In genomic region chr5:10860196-10860543, GRCh38 we compare ENCODE assay signal across 2 cellular contexts.
TF ChIP-seq lines count a peak whose summit lies in the region.

No MANE protein-coding gene starts in this region.

TF ChIP-seq in HepG2, 621 proteins besides CTCF, POLR2A, EP300 and RAD21 (continued from another document and continues in another):
- no peak; the same call in 1 of the 2 replicates for TF ChIP-seq FOXP4 (CRISPR knock-in tag; IDR thresholded peaks at IDR 0.05)
- no peak for TF ChIP-seq PBX2 (CRISPR knock-in tag; IDR thresholded peaks at IDR 0.05)
- peak; percentile 55; the same call in 1 of the 2 replicates for TF ChIP-seq NAIF1 (CRISPR knock-in tag; IDR thresholded peaks at IDR 0.05; ENCODE audit: borderline replicate concordance)
- no peak for TF ChIP-seq ZNF770 (CRISPR knock-in tag; IDR thresholded peaks at IDR 0.05)
- TF ChIP-seq POLR2G (IDR thresholded peaks at IDR 0.05; ENCODE audit: low read depth, low read length) = 0 out of 2 replicates have a peak, but pooled peaks have one; percentile 45
- no peak for TF ChIP-seq FLYWCH1 (CRISPR knock-in tag; IDR thresholded peaks at IDR 0.05)
- no peak for TF ChIP-seq ZNF660 (CRISPR knock-in tag; IDR thresholded peaks at IDR 0.05; ENCODE audit: borderline replicate concordance, low read depth)
- TF ChIP-seq ZNF724P (CRISPR knock-in tag; IDR thresholded peaks at IDR 0.05; ENCODE audit: borderline replicate concordance) = no peak
- TF ChIP-seq SALL1 (CRISPR knock-in tag; IDR thresholded peaks at IDR 0.05) = 0 out of 2 replicates have a peak, but pooled peaks have one; percentile 24
- no peak for TF ChIP-seq NFKBIZ (CRISPR knock-in tag; IDR thresholded peaks at IDR 0.05)
- no peak for TF ChIP-seq ZNF232 (CRISPR knock-in tag; IDR thresholded peaks at IDR 0.05; ENCODE audit: borderline replicate concordance)
- no peak for TF ChIP-seq PREB (CRISPR knock-in tag; IDR thresholded peaks at IDR 0.05)
- no peak for TF ChIP-seq EZH2 (conservative IDR thresholded peaks at IDR 0.05; ENCODE audit: low read depth, low read length)
- TF ChIP-seq ZNF766 (CRISPR knock-in tag; IDR thresholded peaks at IDR 0.05; ENCODE audit: borderline replicate concordance) = no peak
- TF ChIP-seq HOXA9 (CRISPR knock-in tag; IDR thresholded peaks at IDR 0.05; ENCODE audit: borderline replicate concordance) = no peak
- TF ChIP-seq MEF2D (CRISPR knock-in tag; IDR thresholded peaks at IDR 0.05) = no peak
- peak; percentile 75; the same call in 1 of the 2 replicates for TF ChIP-seq ZNF564 (CRISPR knock-in tag; IDR thresholded peaks at IDR 0.05)
- no peak for TF ChIP-seq ZNF17 (CRISPR knock-in tag; IDR thresholded peaks at IDR 0.05)
- no peak for TF ChIP-seq ZIK1 (CRISPR knock-in tag; IDR thresholded peaks at IDR 0.05; ENCODE audit: borderline replicate concordance, low read depth)
- no peak for TF ChIP-seq SMARCC2 (IDR thresholded peaks at IDR 0.05)
- 0 out of 2 replicates have a peak, but pooled peaks have one; percentile 15 for TF ChIP-seq NCOR1 (IDR thresholded peaks at IDR 0.05; ENCODE audit: borderline replicate concordance, low read length)
- TF ChIP-seq PAF1 (CRISPR knock-in tag; IDR thresholded peaks at IDR 0.05) = no peak
- no peak for TF ChIP-seq ZNF33B (CRISPR knock-in tag; IDR thresholded peaks at IDR 0.05)
- no peak for TF ChIP-seq TBP (CRISPR knock-in tag; IDR thresholded peaks at IDR 0.05)
- no peak for TF ChIP-seq STAG1 (CRISPR knock-in tag; IDR thresholded peaks at IDR 0.05)
- no peak for TF ChIP-seq ZNF75D (CRISPR knock-in tag; IDR thresholded peaks at IDR 0.05; ENCODE audit: borderline replicate concordance)
- TF ChIP-seq NFYC (CRISPR knock-in tag; IDR thresholded peaks at IDR 0.05) = no peak
- TF ChIP-seq ZNF563 (CRISPR knock-in tag; IDR thresholded peaks at IDR 0.05) = no peak
- TF ChIP-seq KLF6 (CRISPR knock-in tag; IDR thresholded peaks at IDR 0.05) = no peak
- TF ChIP-seq HNF1B (CRISPR knock-in tag; IDR thresholded peaks at IDR 0.05) = no peak

TF ChIP-seq in SK-N-SH treated with all-trans-retinoic acid at 6 μM for 48 hours, 23 proteins besides CTCF, POLR2A, EP300 and RAD21 (continued from another document):
- TF ChIP-seq CSRNP3 (CRISPR knock-in tag; IDR thresholded peaks at IDR 0.05) = no peak
- no peak for TF ChIP-seq GLIS3 (CRISPR knock-in tag; IDR thresholded peaks at IDR 0.05)
- no peak for TF ChIP-seq CSDC2 (CRISPR knock-in tag; IDR thresholded peaks at IDR 0.05)
- TF ChIP-seq PATZ1 (CRISPR knock-in tag; IDR thresholded peaks at IDR 0.05; ENCODE audit: borderline replicate concordance) = no peak
